Comparison of ENCODE assay signal across 28 cellular contexts in the genomic region with DNA sequence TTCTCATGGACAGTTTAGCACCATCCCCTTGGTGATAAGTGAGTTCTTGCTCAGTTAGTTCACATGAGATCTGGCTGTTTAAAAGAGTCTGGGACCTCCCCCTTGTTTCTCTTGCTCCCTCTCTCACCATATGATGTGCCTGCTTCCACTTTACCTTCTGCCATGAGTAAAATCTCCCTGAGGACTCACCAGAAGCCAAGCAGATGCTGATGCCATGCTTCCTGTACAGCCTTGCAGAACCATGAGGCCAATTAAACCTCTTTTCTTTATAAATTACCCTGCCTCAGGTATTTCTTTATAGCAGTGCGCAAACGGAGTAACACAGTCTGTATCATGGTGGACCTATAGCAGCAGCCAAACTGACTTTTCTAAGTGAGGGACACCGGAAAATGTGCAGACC.
"Had no signal": no experiment of that assay in that cellular context is flagged by ENCODE, and none has a peak within 500 bp of the region (broad histone marks: within the 10 kb centered on the region; RNA-seq: fewer than 3 reads in every experiment).

No MANE protein-coding gene starts in this region.

- H3K4me3 Mint-ChIP-seq: activated CD4-positive, alpha-beta memory T cell treated with anti-CD3 and anti-CD28 coated beads, Interleukin-2, amount 10 ng/mL, durations not matched to agents 7 days and 5 days; activated CD4-positive, alpha-beta T cell treated with anti-CD3 and anti-CD28 coated beads, Interleukin-2, amount 10 ng/mL, durations not matched to agents 7 days and 5 days; activated naive CD4-positive, alpha-beta T cell treated with anti-CD3 and anti-CD28 coated beads, Interleukin-2, amount 10 ng/mL, durations not matched to agents 7 days and 5 days; activated T-cell treated with anti-CD3 and anti-CD28 coated beads, Interleukin-2, amount 50 U/mL, for 24 hours; activated T-cell treated with anti-CD3 and anti-CD28 coated beads, Interleukin-2, amount 50 U/mL, for 72 hours; brain had no signal

- H3K27ac Mint-ChIP-seq: activated CD4-positive, alpha-beta memory T cell treated with anti-CD3 and anti-CD28 coated beads, Interleukin-2, amount 10 ng/mL, durations not matched to agents 7 days and 5 days; activated CD4-positive, alpha-beta T cell treated with anti-CD3 and anti-CD28 coated beads, Interleukin-2, amount 10 ng/mL, durations not matched to agents 7 days and 5 days; activated naive CD4-positive, alpha-beta T cell treated with anti-CD3 and anti-CD28 coated beads, Interleukin-2, amount 10 ng/mL, durations not matched to agents 7 days and 5 days; activated T-cell treated with anti-CD3 and anti-CD28 coated beads, Interleukin-2, amount 50 U/mL, for 24 hours; activated T-cell treated with anti-CD3 and anti-CD28 coated beads, Interleukin-2, amount 50 U/mL, for 72 hours; brain had no signal

- H3K9me3 ChIP-seq: adrenal gland, colonic mucosa had no signal

- H3K4me3 ChIP-seq: adrenal gland, breast epithelium, cardiac muscle cell, colonic mucosa had no signal

- H3K27me3 ChIP-seq: adrenal gland, breast epithelium, cardiac muscle cell, colonic mucosa had no signal

- FAIRE-seq: endometrium, frontal cortex had no signal

- H3K27me3 Mint-ChIP-seq: activated CD4-positive, alpha-beta memory T cell treated with anti-CD3 and anti-CD28 coated beads, Interleukin-2, amount 10 ng/mL, durations not matched to agents 7 days and 5 days; activated CD4-positive, alpha-beta T cell treated with anti-CD3 and anti-CD28 coated beads, Interleukin-2, amount 10 ng/mL, durations not matched to agents 7 days and 5 days; activated naive CD4-positive, alpha-beta T cell treated with anti-CD3 and anti-CD28 coated beads, Interleukin-2, amount 10 ng/mL, durations not matched to agents 7 days and 5 days; activated T-cell treated with anti-CD3 and anti-CD28 coated beads, Interleukin-2, amount 50 U/mL, for 24 hours; brain had no signal

- DNase-seq: activated CD4-positive, alpha-beta memory T cell treated with anti-CD3 and anti-CD28 coated beads, Interleukin-2, amount 10 ng/mL, durations not matched to agents 7 days and 5 days; activated CD4-positive, alpha-beta T cell treated with anti-CD3 and anti-CD28 coated beads for 1 hour; activated CD4-positive, alpha-beta T cell treated with anti-CD3 and anti-CD28 coated beads for 4 hours; activated CD4-positive, alpha-beta T cell treated with anti-CD3 and anti-CD28 coated beads, Interleukin-2, amount 10 ng/mL, durations not matched to agents 7 days and 5 days; activated CD4-positive, alpha-beta T cell treated with anti-CD3 and anti-CD28 coated beads, Interleukin-2, amount 50 U/mL, for 4 hours; activated CD8-positive, alpha-beta memory T cell treated with anti-CD3 and anti-CD28 coated beads, Interleukin-2, amount 50 U/mL, for 48 hours; activated gamma-delta T cell; activated naive CD4-positive, alpha-beta T cell; activated naive CD4-positive, alpha-beta T cell treated with anti-CD3 and anti-CD28 coated beads, Interleukin-2, amount 10 ng/mL, durations not matched to agents 7 days and 5 days; activated T-cell treated with anti-CD3 and anti-CD28 coated beads for 4 hours; activated T-cell treated with anti-CD3 and anti-CD28 coated beads, Interleukin-2, amount 50 U/mL, for 24 hours; activated T-cell treated with anti-CD3 and anti-CD28 coated beads, Interleukin-2, amount 50 U/mL, for 72 hours; adrenal gland; amygdala; aorta; central memory CD4-positive, alpha-beta T cell; cerebellar nuclear complex; colonic mucosa; effector CD8-positive, alpha-beta T cell; foreskin fibroblast; head of caudate nucleus; T-helper 1 cell; T-helper 2 cell had no signal

- H3K9me3 Mint-ChIP-seq: activated T-cell treated with anti-CD3 and anti-CD28 coated beads, Interleukin-2, amount 50 U/mL, for 24 hours had no signal

- H3K4me1 ChIP-seq: adrenal gland, breast epithelium, colonic mucosa had no signal

- H3K27ac ChIP-seq: adrenal gland, breast epithelium, cardiac muscle cell, colonic mucosa had no signal

- ATAC-seq: activated T-cell treated with anti-CD3 and anti-CD28 coated beads, Interleukin-2, amount 50 U/mL, for 72 hours had no signal

- H3K36me3 ChIP-seq: adrenal gland, cardiac muscle cell, colonic mucosa had no signal

- H3K4me1 Mint-ChIP-seq: activated CD4-positive, alpha-beta memory T cell treated with anti-CD3 and anti-CD28 coated beads, Interleukin-2, amount 10 ng/mL, durations not matched to agents 7 days and 5 days; activated naive CD4-positive, alpha-beta T cell treated with anti-CD3 and anti-CD28 coated beads, Interleukin-2, amount 10 ng/mL, durations not matched to agents 7 days and 5 days had no signal
